In the genomic region with DNA sequence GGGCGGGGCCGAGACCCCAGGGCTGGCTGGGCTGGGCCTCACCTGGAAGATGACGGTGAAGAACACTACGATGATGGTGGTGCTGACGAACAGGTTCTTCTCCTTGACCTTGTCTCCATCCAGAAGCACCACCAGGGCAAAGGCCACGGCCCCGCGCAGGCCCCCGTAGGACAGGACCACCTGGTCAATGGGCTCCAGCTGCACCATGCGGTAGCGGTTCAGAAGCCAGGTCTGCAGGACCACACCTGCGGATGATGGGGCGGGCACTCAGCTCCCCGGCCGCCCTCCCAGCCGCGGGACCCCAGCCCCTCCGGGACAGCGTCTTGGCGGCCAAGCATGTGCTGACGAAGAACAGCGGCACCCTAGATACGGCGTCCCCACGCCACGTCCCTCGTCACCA, we compare ENCODE assay signal across 7 cellular contexts.
"Had no signal": no experiment of that assay in that cellular context is flagged by ENCODE, and none has a peak within 500 bp of the region (broad histone marks: within the 10 kb centered on the region; RNA-seq: fewer than 3 reads in every experiment).

No MANE protein-coding gene starts in this region.

- H3K9ac ChIP-seq: KMS-11 had no signal

- H3K27ac Mint-ChIP-seq: GM23338, H9 had no signal

- H3K4me2 ChIP-seq: GM23338, KMS-11 had no signal

- H3K4me3 Mint-ChIP-seq: GM23338, H9 had no signal

- H3K4me1 Mint-ChIP-seq: GM23338, H9 had no signal

- H3K27ac ChIP-seq: HL-60, KMS-11 had no signal

- DNase-seq: H9, HCEC 1CT, KBM-7 had no signal

- H3K4me3 ChIP-seq: GM23338 had no signal

- ATAC-seq: GM23338, HepG2 had no signal

- H2AFZ ChIP-seq: GM23338 had no signal

- H3K9me3 Mint-ChIP-seq: GM23338, H9 had no signal
